ENCODE assay signal across 12 cellular contexts in the genomic region with DNA sequence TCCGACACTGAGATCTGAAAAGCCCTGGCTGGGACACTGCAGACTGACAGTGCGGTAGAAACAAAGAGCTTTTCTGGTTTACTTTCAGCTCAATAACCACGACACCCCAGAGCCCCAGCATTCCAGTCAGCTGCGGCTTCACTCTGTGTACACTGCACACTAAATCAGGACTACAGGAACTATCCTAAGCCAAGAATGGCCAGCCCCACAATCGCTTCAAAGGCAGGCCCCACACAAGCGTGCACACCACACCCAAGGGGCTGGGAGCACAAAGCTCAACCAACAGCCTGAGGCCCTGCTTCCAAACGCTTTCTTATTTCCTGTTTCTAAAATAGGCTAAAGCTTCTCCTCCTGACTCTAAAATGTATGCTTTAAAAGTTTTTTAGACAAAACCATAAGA. TPM values are rescaled to one million over a fixed set of nuclear protein-coding genes. Genes with fewer than 3 reads are reported as not detected.
DNase-seq lines count a peak whose midpoint lies in the region; ATAC-seq and TF ChIP-seq lines count a peak whose summit lies in the region.
"Had no signal": no experiment of that assay in that cellular context is flagged by ENCODE, and none has a peak within 500 bp of the region (broad histone marks: within the 10 kb centered on the region; RNA-seq: fewer than 3 reads in every experiment).

No MANE protein-coding gene starts in this region.

- no peak for ATAC-seq in HG03196 (IDR thresholded peaks at IDR 0.05; ENCODE audit: unreplicated experiment)

- H3K4me2 ChIP-seq in hepatocyte, result no peak overlapping the region

- H4K20me1 ChIP-seq in hepatocyte (ENCODE audit: insufficient read depth, poor library complexity, severe bottlenecking), result no peaks in the 10 kb centered on the region

- H3K36me3 ChIP-seq in hepatocyte (replicated peaks; ENCODE audit: insufficient read depth, low read depth) (peaks cover 3% of the 10 kb centered on the region), stomach (peaks cover 78 to 99% (median 95%) of the 10 kb centered on the region in 4 donors)

- intact Hi-C loops in stomach (cut with DNase I; ENCODE audit: low total_unique reads), result no loop called here

- DNase-seq in NOMO-1 treated with DMSO at 0.1 percent for 48 hours (lab: John Stamatoyannopoulos, UW; ENCODE audit: unreplicated experiment) (peak; percentile 22), choroid plexus epithelial cell (ENCODE audit: low read depth) (peak; percentile 68), hepatocyte (ENCODE audit: low spot score) (no peak), stomach (peak; percentile 48), GDM1 (lab: John Stamatoyannopoulos, UW) (no peak), NAMALWA (ENCODE audit: low spot score) (no peak), NCI-H446 treated with DMSO at 0.1 percent for 48 hours (lab: John Stamatoyannopoulos, UW) (no peak)
- DNase-seq: activated T-cell treated with anti-CD3 and anti-CD28 coated beads, Interleukin-2, amount 50 U/mL, for 48 hours; cerebellar nuclear complex; NCI-H226 had no signal

- no peak for TF ChIP-seq CTCF in choroid plexus epithelial cell (conservative IDR thresholded peaks at IDR 0.05; ENCODE audit: low read depth, low read length)
- TF ChIP-seq CTCF in hepatocyte (IDR thresholded peaks at IDR 0.05; ENCODE audit: poor library complexity), result no peak
- no peak for TF ChIP-seq CTCF in stomach (IDR thresholded peaks at IDR 0.05)

- H3K9me3 ChIP-seq in hepatocyte (ENCODE audit: low read depth) (no peaks in the 10 kb centered on the region), stomach (no peaks in the 10 kb centered on the region)
- H3K9me3 ChIP-seq: sigmoid colon had no signal

- H3K27ac ChIP-seq in hepatocyte (peak overlapping the region; percentile 75), stomach (peak overlapping the region; percentile 2 to 63 (median 54))

- no peak overlapping the region for H2AFZ ChIP-seq in hepatocyte

- no peak overlapping the region for H3K4me3 ChIP-seq in choroid plexus epithelial cell (ENCODE audit: low read depth, low read length)
- H3K4me3 ChIP-seq in hepatocyte, result no peak overlapping the region
- H3K4me3 ChIP-seq in stomach, result no peak overlapping the region
- H3K4me3 ChIP-seq: sigmoid colon had no signal

- TF ChIP-seq POLR2A in stomach (IDR thresholded peaks at IDR 0.05), result no peak

- H3K9me2 ChIP-seq in hepatocyte (replicated peaks; ENCODE audit: insufficient read depth), result no peaks in the 10 kb centered on the region

- H3K27me3 ChIP-seq in hepatocyte (no peaks in the 10 kb centered on the region), stomach (no peaks in the 10 kb centered on the region)
- H3K27me3 ChIP-seq: sigmoid colon had no signal

- no peaks in the 10 kb centered on the region for H3K79me2 ChIP-seq in hepatocyte

- 69% methylated on average over 7 of the region's 7 CpGs for WGBS in hepatocyte (ENCODE audit: low lambda C conversion rate, missing lambda C conversion rate)
- WGBS in stomach, 5 donors, result 18 to 49% (median 37%) methylated on average over 6 to 7 of the region's 7 CpGs

- no peak for TF ChIP-seq EP300 in stomach (IDR thresholded peaks at IDR 0.05)

- H3K4me1 ChIP-seq in hepatocyte (ENCODE audit: insufficient read depth) (no peaks in the 10 kb centered on the region), stomach (peaks cover 0 to 14% (median 7%) of the 10 kb centered on the region in 4 donors)
- H3K4me1 ChIP-seq: sigmoid colon had no signal

RNA-seq across cellular contexts. Expression of a gene that starts 28.4 kb away (rescaled TPM):
- total RNA-seq in hepatocyte (10.1 and 13.6 TPM in 2 replicates), stomach (10 to 100 TPM in 4 of 5 donors, 1 to 10 TPM in 1; 9.3 to 16.3 (median 15.4) TPM)
- polyA plus RNA-seq in hepatocyte (2.9 and 3.4 TPM in 2 replicates), stomach (1 to 10 TPM; 1.2 to 3.4 (median 1.9) TPM)

RNA-seq across cellular contexts. Expression of a gene that starts 48.1 kb away (rescaled TPM):
- total RNA-seq in hepatocyte (2.9 and 3.4 TPM in 2 replicates), stomach (100 to 1,000 TPM in 1 of 5 donors, 10 to 100 TPM in 4; 10.6 to 142 (median 48.7) TPM)
- polyA plus RNA-seq in hepatocyte (2.2 and 4.4 TPM in 2 replicates), stomach (10 to 100 TPM; 18.2 to 39.1 (median 33.6) TPM)

Comparison
In these comparisons a context has a peak if more than half of its experiments do, and no peak if none do; other contexts are left out.
1. DNase-seq: peak in NOMO-1 treated with DMSO at 0.1 percent for 48 hours (single experiment), choroid plexus epithelial cell (single experiment) and stomach (single experiment); none in hepatocyte (single experiment), GDM1 (single experiment), NAMALWA (single experiment) and NCI-H446 treated with DMSO at 0.1 percent for 48 hours (single experiment).